In genomic region chr4:20532096-20532495, GRCh38 we compare ENCODE assay signal across 21 cellular contexts.
"Had no signal": no experiment of that assay in that cellular context is flagged by ENCODE, and none has a peak within 500 bp of the region (broad histone marks: within the 10 kb centered on the region; RNA-seq: fewer than 3 reads in every experiment).

No MANE protein-coding gene starts in this region.

- H3K36me3 Mint-ChIP-seq: activated naive CD4-positive, alpha-beta T cell treated with anti-CD3 and anti-CD28 coated beads, Interleukin-2, amount 50 U/mL, for 72 hours; natural killer cell treated with Interleukin-12 subunit alpha and Interleukin-12 subunit beta and Interleukin-15 and Interleukin-18, amount 100 ng/mL, for 72 hours had no signal

- ATAC-seq: activated CD8-positive, alpha-beta T cell treated with anti-CD3 and anti-CD28 coated beads, Interleukin-2, amount 10 ng/mL, durations not matched to agents 7 days and 5 days; activated naive CD4-positive, alpha-beta T cell treated with anti-CD3 and anti-CD28 coated beads, Interleukin-2, amount 50 U/mL, for 72 hours; body of pancreas; left lung; natural killer cell treated with Interleukin-12 subunit alpha and Interleukin-12 subunit beta and Interleukin-15 and Interleukin-18, amount 100 ng/mL, for 72 hours; right cardiac atrium had no signal

- H3K27ac ChIP-seq: body of pancreas, left lung, parathyroid adenoma, tibial artery, WERI-Rb-1 had no signal

- H3K27me3 Mint-ChIP-seq: natural killer cell treated with Interleukin-12 subunit alpha and Interleukin-12 subunit beta and Interleukin-15 and Interleukin-18, amount 100 ng/mL, for 72 hours; stimulated activated naive CD8-positive, alpha-beta T cell treated with anti-CD3 and anti-CD28 coated beads, Interleukin-15, Interleukin-2, amounts not matched to agents 100 ng/mL and 50 ng/mL, for 24 hours had no signal

- H3K27ac Mint-ChIP-seq: activated CD8-positive, alpha-beta T cell treated with anti-CD3 and anti-CD28 coated beads, Interleukin-2, amount 10 ng/mL, durations not matched to agents 7 days and 5 days; activated naive CD4-positive, alpha-beta T cell treated with anti-CD3 and anti-CD28 coated beads, Interleukin-2, amount 50 U/mL, for 72 hours; natural killer cell treated with Interleukin-12 subunit alpha and Interleukin-12 subunit beta and Interleukin-15 and Interleukin-18, amount 100 ng/mL, for 72 hours; stimulated activated naive CD8-positive, alpha-beta T cell treated with anti-CD3 and anti-CD28 coated beads, Interleukin-15, Interleukin-2, amounts not matched to agents 100 ng/mL and 50 ng/mL, for 24 hours had no signal

- H3K4me3 ChIP-seq: body of pancreas, cardiac muscle cell, left lung, lung, tibial artery had no signal

- H3K4me1 ChIP-seq: body of pancreas, parathyroid adenoma, tibial artery had no signal

- H3K9me3 Mint-ChIP-seq: activated naive CD4-positive, alpha-beta T cell treated with anti-CD3 and anti-CD28 coated beads, Interleukin-2, amount 50 U/mL, for 72 hours; natural killer cell treated with Interleukin-12 subunit alpha and Interleukin-12 subunit beta and Interleukin-15 and Interleukin-18, amount 100 ng/mL, for 72 hours; stimulated activated naive CD8-positive, alpha-beta T cell treated with anti-CD3 and anti-CD28 coated beads, Interleukin-15, Interleukin-2, amounts not matched to agents 100 ng/mL and 50 ng/mL, for 24 hours had no signal

- H3K36me3 ChIP-seq: left lung, WERI-Rb-1 had no signal

- DNase-seq: activated CD4-positive, alpha-beta T cell treated with anti-CD3 and anti-CD28 coated beads, Interleukin-2, amount 50 U/mL, for 1 hour; activated CD4-positive, CD25-positive, alpha-beta regulatory T cell treated with anti-CD3 and anti-CD28 coated beads, Interleukin-2, amount 50 U/mL, for 72 hours; activated CD8-positive, alpha-beta T cell treated with anti-CD3 and anti-CD28 coated beads, Interleukin-2, amount 10 ng/mL, durations not matched to agents 7 days and 5 days; activated gamma-delta T cell treated with Interleukin-2 at 50 U/mL for 16 hours; body of pancreas; effector CD4-positive, alpha-beta T cell; foreskin melanocyte; glutamatergic neuron; hippocampal formation; left lung; right cardiac atrium; stimulated activated CD4-positive, alpha-beta T cell treated with anti-CD3 and anti-CD28 coated beads, Interleukin-12 subunit alpha, Interleukin-12 subunit beta, amount 100 ng/mL, for 4 hours; T-helper 1 cell; tibial artery; WERI-Rb-1 had no signal

- H3K9me3 ChIP-seq: body of pancreas, left lung, tibial artery had no signal

- H3K27me3 ChIP-seq: body of pancreas, cardiac muscle cell, left lung, tibial artery had no signal

- H3K4me3 Mint-ChIP-seq: activated CD8-positive, alpha-beta T cell treated with anti-CD3 and anti-CD28 coated beads, Interleukin-2, amount 10 ng/mL, durations not matched to agents 7 days and 5 days; natural killer cell treated with Interleukin-12 subunit alpha and Interleukin-12 subunit beta and Interleukin-15 and Interleukin-18, amount 100 ng/mL, for 72 hours; stimulated activated naive CD8-positive, alpha-beta T cell treated with anti-CD3 and anti-CD28 coated beads, Interleukin-15, Interleukin-2, amounts not matched to agents 100 ng/mL and 50 ng/mL, for 24 hours had no signal
